17 cellular contexts compared by ENCODE assay signal in the genomic region with DNA sequence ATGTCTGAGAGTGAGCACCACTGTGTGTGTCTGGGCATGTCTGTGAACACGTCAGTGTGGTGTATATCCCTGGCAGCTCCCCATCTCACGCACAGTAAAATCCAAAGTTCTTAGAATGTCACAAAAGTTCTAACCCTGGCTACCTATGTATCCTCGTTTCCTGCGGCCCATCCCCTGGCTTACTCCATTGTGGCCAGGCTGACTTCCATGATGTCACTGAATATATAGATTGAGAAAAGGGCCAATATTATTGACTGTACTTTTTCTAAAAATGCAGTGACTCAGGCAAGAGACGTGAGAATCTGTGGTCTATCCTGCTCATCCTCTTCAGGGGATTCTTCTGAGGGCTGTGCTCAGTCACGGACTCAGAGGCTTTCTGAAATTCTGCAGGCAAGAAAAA. TPM values are rescaled to one million over a fixed set of nuclear protein-coding genes. Genes with fewer than 3 reads are reported as not detected.
DNase-seq lines count a peak whose midpoint lies in the region; ATAC-seq and TF ChIP-seq lines count a peak whose summit lies in the region.
"Had no signal": no experiment of that assay in that cellular context is flagged by ENCODE, and none has a peak within 500 bp of the region (broad histone marks: within the 10 kb centered on the region; RNA-seq: fewer than 3 reads in every experiment).

No MANE protein-coding gene starts in this region.

- TF ChIP-seq CTCF in H9 (conservative IDR thresholded peaks at IDR 0.05): no peak
- no peak for TF ChIP-seq CTCF in tibial artery (IDR thresholded peaks at IDR 0.05)

- no peak for ATAC-seq in naive thymus-derived CD8-positive, alpha-beta T cell
- no peak for ATAC-seq in HG02981 (IDR thresholded peaks at IDR 0.05; ENCODE audit: unreplicated experiment)
- no peak for ATAC-seq in left cardiac atrium

- H2AFZ ChIP-seq in H9 (ENCODE audit: low read length): no peak overlapping the region

- H3K27me3 Mint-ChIP-seq in CD8-positive, alpha-beta memory T cell: peaks cover 7 to 11% of the 10 kb centered on the region in 2 donors
- H3K27me3 Mint-ChIP-seq in H9 (ENCODE audit: low read depth): peaks cover 7% of the 10 kb centered on the region
- H3K27me3 Mint-ChIP-seq in activated naive CD8-positive, alpha-beta T cell treated with anti-CD3 and anti-CD28 coated beads for 36 hours: no peaks in the 10 kb centered on the region
- peaks cover 0 to 3% (median 0%) of the 10 kb centered on the region in 5 donors for H3K27me3 Mint-ChIP-seq in naive thymus-derived CD8-positive, alpha-beta T cell

- WGBS in H9 (ENCODE audit: extremely low coverage, insufficient read length, low lambda C conversion rate): no CpG with 5 or more reads among the region's 6 CpGs

- POLR2A ChIA-PET in CD8-positive, alpha-beta memory T cell (lab: Charles Lee): no interaction called here
- POLR2A ChIA-PET in naive thymus-derived CD8-positive, alpha-beta T cell (lab: Charles Lee): interaction anchor here (1.4 kb wide), 1 partner anchor 178 kb away, joined by 3 read pairs; a partner anchor contains a TSS

- no peak overlapping the region for H3K4ac ChIP-seq in H9 (ENCODE audit: low read depth, low read length)

- H4K20me1 ChIP-seq in H9 (ENCODE audit: control insufficient read depth, insufficient read depth, insufficient read length): no peaks in the 10 kb centered on the region

- no peak overlapping the region for H3K18ac ChIP-seq in H9 (ENCODE audit: insufficient read length, low read depth, low read length)

- no peaks in the 10 kb centered on the region for H3K9me3 Mint-ChIP-seq in CD8-positive, alpha-beta memory T cell
- H3K9me3 Mint-ChIP-seq in H9: peaks cover 0 to 2% of the 10 kb centered on the region in 2 experiments; a peak in 1 of 5 replicates
- no peaks in the 10 kb centered on the region for H3K9me3 Mint-ChIP-seq in activated naive CD8-positive, alpha-beta T cell treated with anti-CD3 and anti-CD28 coated beads for 36 hours
- no peaks in the 10 kb centered on the region for H3K9me3 Mint-ChIP-seq in naive thymus-derived CD8-positive, alpha-beta T cell

- H3K4me3 ChIP-seq in CD8-positive, alpha-beta memory T cell (ENCODE audit: low read length): no peak overlapping the region
- no peak overlapping the region for H3K4me3 ChIP-seq in tibial artery

- no peak overlapping the region for H4K8ac ChIP-seq in H9 (replicated peaks; ENCODE audit: insufficient read length, low read depth, low read length)

- H4K91ac ChIP-seq in H9 (ENCODE audit: insufficient read length, low read depth, low read length): no peak overlapping the region

- H3K4me2 ChIP-seq in H9 (ENCODE audit: insufficient read depth, insufficient read length, low read length): no peak overlapping the region

- H3K79me1 ChIP-seq in H9 (ENCODE audit: insufficient read depth, low read depth, low read length, poor library complexity, severe bottlenecking): no peaks in the 10 kb centered on the region

- intact Hi-C loops in tibial artery (cut with DNase I; ENCODE audit: low total_unique reads): no loop called here
- intact Hi-C loops in left cardiac atrium (cut with DNase I): loop anchor here in 1 of 2 donors (5.0 kb wide), 1 partner anchor 53 kb away; no protein-coding TSS in a partner anchor

- no peak overlapping the region for H2BK15ac ChIP-seq in H9 (ENCODE audit: low read depth, low read length)

- no peak overlapping the region for H2BK20ac ChIP-seq in H9 (ENCODE audit: low read depth, low read length, poor library complexity, severe bottlenecking)

- H3K79me2 ChIP-seq in H9 (ENCODE audit: insufficient read depth, low read length): peaks cover 8% of the 10 kb centered on the region; the same call in 1 of the 2 replicates

- no peak overlapping the region for H2BK120ac ChIP-seq in H9 (ENCODE audit: low read depth, low read length, poor library complexity, severe bottlenecking)

- no peak overlapping the region for H3K23ac ChIP-seq in H9 (ENCODE audit: insufficient read length, low read depth, low read length)

- no peak overlapping the region for H3K9ac ChIP-seq in H9 (ENCODE audit: extremely low read depth, insufficient read length, low read length)

- no peak overlapping the region for H2AK5ac ChIP-seq in H9 (ENCODE audit: insufficient read length, low read length)

- H4K5ac ChIP-seq in H9 (ENCODE audit: insufficient read length, low read depth, low read length): no peak overlapping the region

- H3T11ph ChIP-seq in H9 (ENCODE audit: low read length): no peak overlapping the region

- no peak overlapping the region for H3K27ac ChIP-seq in CD8-positive, alpha-beta memory T cell (ENCODE audit: low read depth, low read length)
- H3K27ac ChIP-seq in H9 (ENCODE audit: insufficient read length, low read depth, low read length): no peak overlapping the region
- no peak overlapping the region for H3K27ac ChIP-seq in tibial artery

- H3K23me2 ChIP-seq in H9 (ENCODE audit: insufficient read length, low read depth, low read length, poor library complexity, severe bottlenecking): peaks cover 3% of the 10 kb centered on the region

- peak overlapping the region; percentile 90 to 97 (median 93) for H3K4me3 Mint-ChIP-seq in CD8-positive, alpha-beta memory T cell
- H3K4me3 Mint-ChIP-seq in H9: peak overlapping the region; percentile 89 to 100; a peak in 4 of 5 replicates
- H3K4me3 Mint-ChIP-seq in activated naive CD8-positive, alpha-beta T cell treated with anti-CD3 and anti-CD28 coated beads for 36 hours: peak overlapping the region; percentile 99
- peak overlapping the region; percentile 91 to 96 (median 94) for H3K4me3 Mint-ChIP-seq in naive thymus-derived CD8-positive, alpha-beta T cell

- H2BK5ac ChIP-seq in H9 (ENCODE audit: insufficient read length, low read length): no peak overlapping the region

- no peaks in the 10 kb centered on the region for H3K27me3 ChIP-seq in CD8-positive, alpha-beta memory T cell (ENCODE audit: insufficient read depth, low read length, poor library complexity, severe bottlenecking)
- H3K27me3 ChIP-seq in H9 (ENCODE audit: insufficient read depth, low read length) (no peaks in the 10 kb centered on the region), tibial artery (peaks cover 0 to 1% of the 10 kb centered on the region in 2 donors)

- CTCF ChIA-PET in CD8-positive, alpha-beta memory T cell (lab: Charles Lee): no interaction called here

- peaks cover 15% of the 10 kb centered on the region for H3K4me1 ChIP-seq in CD8-positive, alpha-beta memory T cell (ENCODE audit: insufficient read depth, low read length)
- H3K4me1 ChIP-seq in H9 (ENCODE audit: insufficient read depth, low read length) (no peaks in the 10 kb centered on the region), tibial artery (peaks cover 0 to 19% (median 11%) of the 10 kb centered on the region in 4 donors)

- DNase-seq in CD8-positive, alpha-beta memory T cell: no peak
- DNase-seq in H9: no peak
- no peak for DNase-seq in activated naive CD8-positive, alpha-beta T cell treated with anti-CD3 and anti-CD28 coated beads for 36 hours
- DNase-seq in naive thymus-derived CD8-positive, alpha-beta T cell: no peak
- no peak for DNase-seq in tibial artery
- no peak for DNase-seq in left cardiac atrium
- DNase-seq: activated effector memory CD4-positive, alpha-beta T cell treated with Interleukin-2 at 50 U/mL for 16 hours; H7; NCI-H1105 treated with DMSO at 0.1 percent for 48 hours; NCI-H526 treated with DMSO at 0.1 percent for 48 hours; RPMI8226 had no signal

- H2BK12ac ChIP-seq in H9 (ENCODE audit: insufficient read length, low read depth, low read length): no peak overlapping the region

- H3K4me1 Mint-ChIP-seq in CD8-positive, alpha-beta memory T cell: peaks cover 17 to 31% (median 29%) of the 10 kb centered on the region in 3 donors
- peaks cover 5 to 8% of the 10 kb centered on the region in 2 experiments; a peak in 2 of 4 replicates for H3K4me1 Mint-ChIP-seq in H9
- H3K4me1 Mint-ChIP-seq in activated naive CD8-positive, alpha-beta T cell treated with anti-CD3 and anti-CD28 coated beads for 36 hours: peaks cover 16% of the 10 kb centered on the region
- peaks cover 4 to 32% (median 25%) of the 10 kb centered on the region in 4 donors for H3K4me1 Mint-ChIP-seq in naive thymus-derived CD8-positive, alpha-beta T cell

- H3K14ac ChIP-seq in H9 (ENCODE audit: insufficient read depth, low read length): no peak overlapping the region

- H3K9me3 ChIP-seq in CD8-positive, alpha-beta memory T cell (ENCODE audit: low read length): no peaks in the 10 kb centered on the region
- no peaks in the 10 kb centered on the region for H3K9me3 ChIP-seq in H9 (ENCODE audit: control insufficient read depth, low read depth, low read length)
- no peaks in the 10 kb centered on the region for H3K9me3 ChIP-seq in tibial artery

- H3K36me3 Mint-ChIP-seq in CD8-positive, alpha-beta memory T cell: peaks cover 0 to 17% (median 0%) of the 10 kb centered on the region in 3 donors
- peaks cover 7 to 17% (median 7%) of the 10 kb centered on the region in 3 experiments; a peak in 6 of 7 replicates for H3K36me3 Mint-ChIP-seq in H9 (ENCODE audit: insufficient read depth in 1 of 3, low read depth in 3 of 3)
- H3K36me3 Mint-ChIP-seq in activated naive CD8-positive, alpha-beta T cell treated with anti-CD3 and anti-CD28 coated beads for 36 hours: peaks cover 3% of the 10 kb centered on the region
- H3K36me3 Mint-ChIP-seq in naive thymus-derived CD8-positive, alpha-beta T cell: peaks cover 0 to 12% (median 0%) of the 10 kb centered on the region in 3 donors

- no peak overlapping the region for H3K56ac ChIP-seq in H9 (ENCODE audit: insufficient read length, low read depth, low read length)

- peak overlapping the region in 4 of 8 donors; percentile 58 to 89 (median 88) for H3K27ac Mint-ChIP-seq in CD8-positive, alpha-beta memory T cell
- no peak overlapping the region for H3K27ac Mint-ChIP-seq in H9
- H3K27ac Mint-ChIP-seq in activated naive CD8-positive, alpha-beta T cell treated with anti-CD3 and anti-CD28 coated beads for 36 hours: no peak overlapping the region
- peak overlapping the region in 6 of 10 donors; percentile 41 to 94 (median 84) for H3K27ac Mint-ChIP-seq in naive thymus-derived CD8-positive, alpha-beta T cell

- H3K36me3 ChIP-seq in CD8-positive, alpha-beta memory T cell (ENCODE audit: insufficient read depth, low read length): no peaks in the 10 kb centered on the region
- H3K36me3 ChIP-seq in tibial artery: peaks cover 1 to 9% (median 2%) of the 10 kb centered on the region in 3 donors

RNA-seq across cellular contexts. Expression of a gene that starts 1.0 kb away (rescaled TPM):
- total RNA-seq in CD8-positive, alpha-beta memory T cell: 10 to 100 TPM; 21.3 to 24.1 TPM
- 10.8 TPM for polyA plus RNA-seq in CD8-positive, alpha-beta memory T cell
- total RNA-seq in H9 (2021) (48.9 and 51.9 TPM in 2 replicates), left cardiac atrium (10 to 100 TPM; 24.7 to 31.0 TPM)
- total RNA-seq in activated naive CD8-positive, alpha-beta T cell treated with anti-CD3 and anti-CD28 coated beads for 36 hours: 10 to 100 TPM; 25.0 to 26.8 TPM
- total RNA-seq in naive thymus-derived CD8-positive, alpha-beta T cell: 10 to 100 TPM; 49.6 to 52.2 TPM
- polyA plus RNA-seq in naive thymus-derived CD8-positive, alpha-beta T cell: 10 to 100 TPM in 2 of 3 donors, 1 to 10 TPM in 1; 6.9 to 12.7 (median 11.1) TPM

RNA-seq across cellular contexts. Expression of a gene that starts 30.2 kb away (rescaled TPM):
- not detected for total RNA-seq in CD8-positive, alpha-beta memory T cell
- not detected for polyA plus RNA-seq in CD8-positive, alpha-beta memory T cell
- 0.33 and 1.2 TPM in 2 replicates for total RNA-seq in H9 (2021)
- total RNA-seq in activated naive CD8-positive, alpha-beta T cell treated with anti-CD3 and anti-CD28 coated beads for 36 hours: not detected
- not detected for total RNA-seq in naive thymus-derived CD8-positive, alpha-beta T cell
- not detected for polyA plus RNA-seq in naive thymus-derived CD8-positive, alpha-beta T cell
- not detected for total RNA-seq in left cardiac atrium
- total RNA-seq: cerebellum, fibroblast of lung, GM12878, H7, mesenteric fat pad, subcutaneous adipose tissue had no signal
- polyA plus RNA-seq: fibroblast of lung, GM12878 had no signal

RNA-seq across cellular contexts. Expression of a gene that starts 53.9 kb away (rescaled TPM):
- 10 to 100 TPM in 1 of 2 experiments, 1 to 10 TPM in 1; 9.8 to 10.1 TPM for total RNA-seq in CD8-positive, alpha-beta memory T cell
- 3.0 TPM for polyA plus RNA-seq in CD8-positive, alpha-beta memory T cell
- total RNA-seq in H9 (2021): 6.2 and 7.3 TPM in 2 replicates
- total RNA-seq in activated naive CD8-positive, alpha-beta T cell treated with anti-CD3 and anti-CD28 coated beads for 36 hours: 1 to 10 TPM; 4.1 to 4.8 TPM
- total RNA-seq in naive thymus-derived CD8-positive, alpha-beta T cell: 1 to 10 TPM; 10.0 TPM
- 1 to 10 TPM; 1.7 to 2.4 (median 1.7) TPM for polyA plus RNA-seq in naive thymus-derived CD8-positive, alpha-beta T cell
- total RNA-seq in left cardiac atrium: 1 to 10 TPM; 4.2 to 5.0 TPM

Comparison
In these comparisons a context has a peak if more than half of its experiments do, and no peak if none do; other contexts are left out.
1. H3K27ac Mint-ChIP-seq: peak in naive thymus-derived CD8-positive, alpha-beta T cell (6 of 10); none in H9 (0 of 3) and activated naive CD8-positive, alpha-beta T cell treated with anti-CD3 and anti-CD28 coated beads for 36 hours (single experiment).
2. Peak in every context shown above with its lines, with median percentiles within 50 percentile points of each other: H3K4me3 Mint-ChIP-seq.